Comparison of ENCODE assay signal across 20 cellular contexts in genomic region chr17:9090641-9091096, GRCh38.
A peak's percentile ranks its signal among the peaks of the same experiment; 100 is the strongest.
DNase-seq lines count a peak whose midpoint lies in the region; FAIRE-seq and TF ChIP-seq lines count a peak whose summit lies in the region.
"Had no signal": no experiment of that assay in that cellular context is flagged by ENCODE, and none has a peak within 500 bp of the region (broad histone marks: within the 10 kb centered on the region; RNA-seq: fewer than 3 reads in every experiment).

No MANE protein-coding gene starts in this region.

- no peak overlapping the region for H3K4me3 Mint-ChIP-seq in activated T-cell treated with anti-CD3 and anti-CD28 coated beads, Interleukin-2, amount 50 U/mL, for 24 hours
- H3K4me3 Mint-ChIP-seq: activated CD4-positive, alpha-beta T cell treated with anti-CD3 and anti-CD28 coated beads for 36 hours; H9; T-helper 1 cell treated with Interleukin-12 subunit alpha and Interleukin-12 subunit beta and Interleukin-4 antibody, amounts not matched to agents 30 μg/mL and 1 μg/mL, for 36 hours had no signal

- H3K27ac ChIP-seq in right atrium auricular region = peak overlapping the region; percentile 37 to 60
- H3K27ac ChIP-seq: BLaER1, uterus had no signal

- no peak overlapping the region for H3K27ac Mint-ChIP-seq in activated T-cell treated with anti-CD3 and anti-CD28 coated beads, Interleukin-2, amount 50 U/mL, for 24 hours
- H3K27ac Mint-ChIP-seq: activated CD4-positive, alpha-beta T cell treated with anti-CD3 and anti-CD28 coated beads for 36 hours; activated naive CD4-positive, alpha-beta T cell treated with anti-CD3 and anti-CD28 coated beads, Interleukin-2, amount 50 U/mL, for 72 hours; H9; T-helper 1 cell treated with Interleukin-12 subunit alpha and Interleukin-12 subunit beta and Interleukin-4 antibody, amounts not matched to agents 30 μg/mL and 1 μg/mL, for 36 hours had no signal

- peaks cover 15% of the 10 kb centered on the region for H3K27me3 Mint-ChIP-seq in activated T-cell treated with anti-CD3 and anti-CD28 coated beads, Interleukin-2, amount 50 U/mL, for 24 hours

- no peaks in the 10 kb centered on the region for H3K4me1 Mint-ChIP-seq in activated T-cell treated with anti-CD3 and anti-CD28 coated beads, Interleukin-2, amount 50 U/mL, for 24 hours (ENCODE audit: low read depth)
- H3K4me1 Mint-ChIP-seq: activated CD4-positive, alpha-beta T cell treated with anti-CD3 and anti-CD28 coated beads for 36 hours had no signal

- peak; percentile 57 for DNase-seq in Ammon's horn (ENCODE audit: low spot score)
- DNase-seq in cerebellar cortex (ENCODE audit: low spot score) = peak; percentile 35
- no peak for DNase-seq in right atrium auricular region (ENCODE audit: low spot score)
- peak; percentile 66 for DNase-seq in pons (ENCODE audit: low spot score)
- DNase-seq in activated T-cell treated with anti-CD3 and anti-CD28 coated beads, Interleukin-2, amount 50 U/mL, for 24 hours = no peak
- DNase-seq in D721Med (ENCODE audit: insufficient read length, low spot score) = no peak
- no peak for DNase-seq in iPS-NIHi11 (ENCODE audit: low spot score)
- no peak for DNase-seq in SW 1271 (lab: John Stamatoyannopoulos, UW)
- DNase-seq: activated CD4-positive, alpha-beta T cell treated with anti-CD3 and anti-CD28 coated beads for 36 hours; effector memory CD4-positive, alpha-beta T cell; H9; mucosa of descending colon; NCI-H1105 treated with DMSO at 0.1 percent for 48 hours; NCI-H2107; NCI-H524; Peyer's patch; uterus had no signal

- TF ChIP-seq CTCF in right atrium auricular region (IDR thresholded peaks at IDR 0.05) (no peak), D721Med (IDR thresholded peaks at IDR 0.05; ENCODE audit: insufficient read depth, missing control alignments) (no peak)

- H3K36me3 ChIP-seq in right atrium auricular region = no peaks in the 10 kb centered on the region
- H3K36me3 ChIP-seq: BLaER1, Peyer's patch, uterus had no signal

- peaks cover 0 to 17% of the 10 kb centered on the region in 2 donors for H3K4me1 ChIP-seq in right atrium auricular region
- H3K4me1 ChIP-seq: Peyer's patch, uterus had no signal

- FAIRE-seq in D721Med (lab: Jason Lieb, UNC) = no peak

- no peaks in the 10 kb centered on the region for H3K9me3 ChIP-seq in right atrium auricular region
- H3K9me3 ChIP-seq: BLaER1, mucosa of descending colon, Peyer's patch, uterus had no signal

- H3K27me3 ChIP-seq in right atrium auricular region = no peaks in the 10 kb centered on the region
- H3K27me3 ChIP-seq: Peyer's patch, uterus had no signal

- no peak overlapping the region for H3K4me3 ChIP-seq in right atrium auricular region
- H3K4me3 ChIP-seq: BLaER1, mucosa of descending colon, Peyer's patch, uterus had no signal

- H3K36me3 Mint-ChIP-seq in activated T-cell treated with anti-CD3 and anti-CD28 coated beads, Interleukin-2, amount 50 U/mL, for 24 hours (ENCODE audit: low read depth) = no peaks in the 10 kb centered on the region
- H3K36me3 Mint-ChIP-seq: activated naive CD4-positive, alpha-beta T cell treated with anti-CD3 and anti-CD28 coated beads, Interleukin-2, amount 50 U/mL, for 72 hours had no signal

- H3K9me3 Mint-ChIP-seq in activated T-cell treated with anti-CD3 and anti-CD28 coated beads, Interleukin-2, amount 50 U/mL, for 24 hours = no peaks in the 10 kb centered on the region
- H3K9me3 Mint-ChIP-seq: activated naive CD4-positive, alpha-beta T cell treated with anti-CD3 and anti-CD28 coated beads, Interleukin-2, amount 50 U/mL, for 72 hours; H9; T-helper 1 cell treated with Interleukin-12 subunit alpha and Interleukin-12 subunit beta and Interleukin-4 antibody, amounts not matched to agents 30 μg/mL and 1 μg/mL, for 36 hours had no signal

Comparison
In these comparisons a context has a peak if more than half of its experiments do, and no peak if none do; other contexts are left out.
1. DNase-seq: peak in Ammon's horn (single experiment), cerebellar cortex (single experiment) and pons (single experiment); none in right atrium auricular region (single experiment), activated T-cell treated with anti-CD3 and anti-CD28 coated beads, Interleukin-2, amount 50 U/mL, for 24 hours (single experiment), D721Med (single experiment), iPS-NIHi11 (single experiment) and SW 1271 (0 of 2).